ENCODE assay signal across 8 cellular contexts in the genomic region with DNA sequence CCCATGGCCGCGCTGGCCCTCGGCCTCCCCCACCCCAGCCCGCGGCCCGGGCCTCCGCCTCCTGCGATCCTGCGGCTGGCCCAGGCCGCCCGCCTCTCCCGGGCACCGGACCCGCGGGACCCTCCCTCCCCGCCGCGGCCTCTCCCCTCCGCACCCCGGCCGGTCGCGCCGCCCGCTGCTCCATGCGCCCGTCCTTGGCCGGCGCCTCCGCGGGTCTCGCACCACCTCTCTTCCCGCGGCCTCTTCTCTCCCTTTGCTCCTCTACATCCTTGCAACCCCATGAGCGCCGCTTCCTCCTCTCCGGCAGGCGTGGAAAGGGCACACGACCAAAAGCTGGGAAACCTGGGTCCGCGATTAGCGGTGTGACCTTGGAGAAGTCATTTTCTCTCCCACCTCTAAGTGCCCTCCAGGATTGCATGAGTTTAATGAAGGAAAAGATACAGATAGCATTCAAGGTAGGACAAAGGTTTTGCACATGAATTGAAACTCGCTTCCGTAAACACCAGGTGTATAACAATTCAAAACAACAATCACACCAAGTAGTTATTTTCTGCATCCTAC. TPM values are rescaled to one million over a fixed set of nuclear protein-coding genes. Genes with fewer than 3 reads are reported as not detected.
A peak's percentile ranks its signal among the peaks of the same experiment; 100 is the strongest.
DNase-seq lines count a peak whose midpoint lies in the region; ATAC-seq and TF ChIP-seq lines count a peak whose summit lies in the region.

No MANE protein-coding gene starts in this region.

- H3K36me3 ChIP-seq in tibial nerve: no peaks in the 10 kb centered on the region

- WGBS in tibial nerve, 2 donors: 7% methylated on average over 32 to 35 of the region's 44 CpGs

- peak overlapping the region; percentile 83 for H3K4me3 ChIP-seq in epithelial cell of proximal tubule (ENCODE audit: low read depth, low read length)
- H3K4me3 ChIP-seq in tibial nerve: peak overlapping the region; percentile 42 to 99 (median 98)

- peak overlapping the region; percentile 69 for H3K27ac Mint-ChIP-seq in activated CD4-positive, alpha-beta memory T cell treated with anti-CD3 and anti-CD28 coated beads for 36 hours

- no peaks in the 10 kb centered on the region for H3K9me3 ChIP-seq in tibial nerve

- no peaks in the 10 kb centered on the region for H3K27me3 Mint-ChIP-seq in activated CD4-positive, alpha-beta memory T cell treated with anti-CD3 and anti-CD28 coated beads for 36 hours

- no peak for TF ChIP-seq EP300 in tibial nerve (IDR thresholded peaks at IDR 0.05)

- DNase-seq in activated T-cell treated with anti-CD3 and anti-CD28 coated beads for 48 hours (ENCODE audit: low read depth): peak; percentile 29
- DNase-seq in activated T-cell treated with anti-CD3 and anti-CD28 coated beads for 4 hours: no peak
- DNase-seq in NCI-H2196 treated with DMSO at 0.1 percent for 48 hours (lab: John Stamatoyannopoulos, UW; ENCODE audit: unreplicated experiment): peak; percentile 61
- peak; percentile 48 for DNase-seq in activated CD4-positive, alpha-beta memory T cell treated with anti-CD3 and anti-CD28 coated beads for 36 hours
- DNase-seq in epithelial cell of proximal tubule (ENCODE audit: low read depth): no peak
- DNase-seq in myocyte (ENCODE audit: low read depth): peak; percentile 83
- no peak for DNase-seq in tibial nerve (ENCODE audit: low spot score in 2 of 2)

- peaks cover 0 to 17% (median 0%) of the 10 kb centered on the region in 4 donors for H3K4me1 ChIP-seq in tibial nerve

- TF ChIP-seq POLR2A in tibial nerve (IDR thresholded peaks at IDR 0.05): no peak

- peaks cover 31% of the 10 kb centered on the region for H3K4me1 Mint-ChIP-seq in activated CD4-positive, alpha-beta memory T cell treated with anti-CD3 and anti-CD28 coated beads for 36 hours (ENCODE audit: low read depth)

- ATAC-seq in HG02885 (IDR thresholded peaks at IDR 0.05; ENCODE audit: poor library complexity, unreplicated experiment): peak; percentile 36

- POLR2A ChIA-PET in activated CD4-positive, alpha-beta memory T cell treated with anti-CD3 and anti-CD28 coated beads for 36 hours (lab: Charles Lee): interaction anchor here (0.6 to 1.2 kb wide), 4 partner anchors 100 to 405 kb away, joined by 3 to 4 read pairs (median 4); no protein-coding TSS in a partner anchor

- intact Hi-C loops in activated CD4-positive, alpha-beta memory T cell treated with anti-CD3 and anti-CD28 coated beads for 36 hours (cut with micrococcal nuclease): loop anchor here (2.0 to 5.0 kb wide), 3 partner anchors 37 to 142 kb away; no protein-coding TSS in a partner anchor

- CTCF ChIA-PET in activated CD4-positive, alpha-beta memory T cell treated with anti-CD3 and anti-CD28 coated beads for 36 hours (lab: Charles Lee): interaction anchor here (0.7 to 1.6 kb wide), 3 partner anchors 10 to 40 kb away, joined by 3 to 4 read pairs (median 3); no protein-coding TSS in a partner anchor

- H3K9me3 Mint-ChIP-seq in activated CD4-positive, alpha-beta memory T cell treated with anti-CD3 and anti-CD28 coated beads for 36 hours: no peaks in the 10 kb centered on the region

- TF ChIP-seq CTCF in epithelial cell of proximal tubule (conservative IDR thresholded peaks at IDR 0.05; ENCODE audit: low read depth, low read length) (peak; percentile 20), tibial nerve (IDR thresholded peaks at IDR 0.05) (no peak)

- H3K27me3 ChIP-seq in tibial nerve: no peaks in the 10 kb centered on the region

- peaks cover 3% of the 10 kb centered on the region for H3K36me3 Mint-ChIP-seq in activated CD4-positive, alpha-beta memory T cell treated with anti-CD3 and anti-CD28 coated beads for 36 hours

- peak overlapping the region; percentile 55 to 88 (median 62) for H3K27ac ChIP-seq in tibial nerve

- peak overlapping the region; percentile 84 for H3K4me3 Mint-ChIP-seq in activated CD4-positive, alpha-beta memory T cell treated with anti-CD3 and anti-CD28 coated beads for 36 hours

RNA-seq across cellular contexts. Expression of gene SRPK2, which starts 0.4 kb away (rescaled TPM):
- 10 to 100 TPM; 39.1 to 40.6 TPM for total RNA-seq in activated CD4-positive, alpha-beta memory T cell treated with anti-CD3 and anti-CD28 coated beads for 36 hours
- total RNA-seq in epithelial cell of proximal tubule (26.7 and 27.6 TPM in 2 replicates), myocyte (69.8 and 71.4 TPM in 2 replicates), tibial nerve (10 to 100 TPM; 54.1 to 94.4 (median 61.9) TPM)
- 44.8 TPM for polyA plus RNA-seq in myocyte (2012)

Comparison
In these comparisons a context has a peak if more than half of its experiments do, and no peak if none do; other contexts are left out.
1. DNase-seq: peak in activated T-cell treated with anti-CD3 and anti-CD28 coated beads for 48 hours (single experiment), NCI-H2196 treated with DMSO at 0.1 percent for 48 hours (single experiment), activated CD4-positive, alpha-beta memory T cell treated with anti-CD3 and anti-CD28 coated beads for 36 hours (single experiment) and myocyte (single experiment); none in activated T-cell treated with anti-CD3 and anti-CD28 coated beads for 4 hours (single experiment), epithelial cell of proximal tubule (single experiment) and tibial nerve (0 of 2).